ENCODE assay signal across 2 cellular contexts in the genomic region with DNA sequence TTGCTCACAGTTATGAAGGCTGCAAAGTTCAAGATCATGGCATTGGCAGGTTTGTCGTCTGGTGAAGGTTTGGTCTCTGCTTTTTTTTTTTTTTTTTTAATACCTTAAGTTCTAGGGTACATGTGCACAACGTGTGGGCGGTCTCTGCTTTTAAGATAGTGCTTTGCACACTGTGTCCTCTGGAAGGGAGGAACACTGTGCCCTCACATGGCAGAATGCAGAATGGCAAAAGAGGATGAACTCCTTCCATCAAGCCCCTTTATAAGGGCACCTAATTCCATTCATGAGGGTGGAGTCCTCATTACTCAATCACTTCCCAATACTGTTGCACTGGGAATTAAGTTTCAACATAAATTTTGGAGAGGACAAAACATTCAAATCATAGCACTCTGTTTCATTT.
TF ChIP-seq lines count a peak whose summit lies in the region.

No MANE protein-coding gene starts in this region.

TF ChIP-seq in HCT116, 20 proteins besides CTCF, POLR2A, EP300 and RAD21:
- TF ChIP-seq SRF (IDR thresholded peaks at IDR 0.05; ENCODE audit: low read depth) (no peak), FOSL1 (IDR thresholded peaks at IDR 0.05; ENCODE audit: low read depth) (no peak), YY1 (IDR thresholded peaks at IDR 0.05; ENCODE audit: extremely low read depth, insufficient replicate concordance, low read depth, low read length) (no peak), SP1 (IDR thresholded peaks at IDR 0.05; ENCODE audit: low read depth) (no peak), ZFX (IDR thresholded peaks at IDR 0.05) (no peak), EZH2phosphoT487 (IDR thresholded peaks at IDR 0.05; ENCODE audit: borderline replicate concordance) (no peak), CBX3 (IDR thresholded peaks at IDR 0.05; ENCODE audit: low read depth) (no peak), JUND (IDR thresholded peaks at IDR 0.05) (no peak), ZNF274 (IDR thresholded peaks at IDR 0.05; ENCODE audit: low read depth, low read length) (no peak), EZH2 (IDR thresholded peaks at IDR 0.05) (no peak), TCF7L2 (IDR thresholded peaks at IDR 0.05; ENCODE audit: borderline replicate concordance, extremely low read depth, insufficient read depth, insufficient read length) (no peak), CEBPB (IDR thresholded peaks at IDR 0.05; ENCODE audit: low read depth) (no peak)
- TF ChIP-seq, protein P1, sequence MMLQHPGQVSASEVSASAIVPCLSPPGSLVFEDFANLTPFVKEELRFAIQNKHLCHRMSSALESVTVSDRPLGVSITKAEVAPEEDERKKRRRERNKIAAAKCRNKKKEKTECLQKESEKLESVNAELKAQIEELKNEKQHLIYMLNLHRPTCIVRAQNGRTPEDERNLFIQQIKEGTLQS (IDR thresholded peaks at IDR 0.05) = no peak
- TF ChIP-seq, protein P2, sequence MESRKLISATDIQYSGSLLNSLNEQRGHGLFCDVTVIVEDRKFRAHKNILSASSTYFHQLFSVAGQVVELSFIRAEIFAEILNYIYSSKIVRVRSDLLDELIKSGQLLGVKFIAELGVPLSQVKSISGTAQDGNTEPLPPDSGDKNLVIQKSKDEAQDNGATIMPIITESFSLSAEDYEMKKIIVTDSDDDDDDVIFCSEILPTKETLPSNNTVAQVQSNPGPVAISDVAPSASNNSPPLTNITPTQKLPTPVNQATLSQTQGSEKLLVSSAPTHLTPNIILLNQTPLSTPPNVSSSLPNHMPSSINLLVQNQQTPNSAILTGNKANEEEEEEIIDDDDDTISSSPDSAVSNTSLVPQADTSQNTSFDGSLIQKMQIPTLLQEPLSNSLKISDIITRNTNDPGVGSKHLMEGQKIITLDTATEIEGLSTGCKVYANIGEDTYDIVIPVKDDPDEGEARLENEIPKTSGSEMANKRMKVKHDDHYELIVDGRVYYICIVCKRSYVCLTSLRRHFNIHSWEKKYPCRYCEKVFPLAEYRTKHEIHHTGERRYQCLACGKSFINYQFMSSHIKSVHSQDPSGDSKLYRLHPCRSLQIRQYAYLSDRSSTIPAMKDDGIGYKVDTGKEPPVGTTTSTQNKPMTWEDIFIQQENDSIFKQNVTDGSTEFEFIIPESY (IDR thresholded peaks at IDR 0.05; ENCODE audit: extremely low read depth, insufficient replicate concordance, low read length) = no peak
- TF ChIP-seq, protein P3, sequence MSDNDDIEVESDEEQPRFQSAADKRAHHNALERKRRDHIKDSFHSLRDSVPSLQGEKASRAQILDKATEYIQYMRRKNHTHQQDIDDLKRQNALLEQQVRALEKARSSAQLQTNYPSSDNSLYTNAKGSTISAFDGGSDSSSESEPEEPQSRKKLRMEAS (IDR thresholded peaks at IDR 0.05) = no peak
- TF ChIP-seq, protein P4, sequence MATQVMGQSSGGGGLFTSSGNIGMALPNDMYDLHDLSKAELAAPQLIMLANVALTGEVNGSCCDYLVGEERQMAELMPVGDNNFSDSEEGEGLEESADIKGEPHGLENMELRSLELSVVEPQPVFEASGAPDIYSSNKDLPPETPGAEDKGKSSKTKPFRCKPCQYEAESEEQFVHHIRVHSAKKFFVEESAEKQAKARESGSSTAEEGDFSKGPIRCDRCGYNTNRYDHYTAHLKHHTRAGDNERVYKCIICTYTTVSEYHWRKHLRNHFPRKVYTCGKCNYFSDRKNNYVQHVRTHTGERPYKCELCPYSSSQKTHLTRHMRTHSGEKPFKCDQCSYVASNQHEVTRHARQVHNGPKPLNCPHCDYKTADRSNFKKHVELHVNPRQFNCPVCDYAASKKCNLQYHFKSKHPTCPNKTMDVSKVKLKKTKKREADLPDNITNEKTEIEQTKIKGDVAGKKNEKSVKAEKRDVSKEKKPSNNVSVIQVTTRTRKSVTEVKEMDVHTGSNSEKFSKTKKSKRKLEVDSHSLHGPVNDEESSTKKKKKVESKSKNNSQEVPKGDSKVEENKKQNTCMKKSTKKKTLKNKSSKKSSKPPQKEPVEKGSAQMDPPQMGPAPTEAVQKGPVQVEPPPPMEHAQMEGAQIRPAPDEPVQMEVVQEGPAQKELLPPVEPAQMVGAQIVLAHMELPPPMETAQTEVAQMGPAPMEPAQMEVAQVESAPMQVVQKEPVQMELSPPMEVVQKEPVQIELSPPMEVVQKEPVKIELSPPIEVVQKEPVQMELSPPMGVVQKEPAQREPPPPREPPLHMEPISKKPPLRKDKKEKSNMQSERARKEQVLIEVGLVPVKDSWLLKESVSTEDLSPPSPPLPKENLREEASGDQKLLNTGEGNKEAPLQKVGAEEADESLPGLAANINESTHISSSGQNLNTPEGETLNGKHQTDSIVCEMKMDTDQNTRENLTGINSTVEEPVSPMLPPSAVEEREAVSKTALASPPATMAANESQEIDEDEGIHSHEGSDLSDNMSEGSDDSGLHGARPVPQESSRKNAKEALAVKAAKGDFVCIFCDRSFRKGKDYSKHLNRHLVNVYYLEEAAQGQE (IDR thresholded peaks at IDR 0.05; ENCODE audit: low read depth) = no peak

TF ChIP-seq in SK-N-SH, 30 proteins besides CTCF, POLR2A, EP300 and RAD21:
- TF ChIP-seq NFIC (IDR thresholded peaks at IDR 0.05; ENCODE audit: borderline replicate concordance) (no peak), POLR2AphosphoS5 (IDR thresholded peaks at IDR 0.05; ENCODE audit: low read depth, low read length) (no peak), FOSL2 (IDR thresholded peaks at IDR 0.05; ENCODE audit: borderline replicate concordance, low read depth) (no peak), FOXJ3 (CRISPR knock-in tag; IDR thresholded peaks at IDR 0.05) (no peak), RXRA (IDR thresholded peaks at IDR 0.05; ENCODE audit: borderline replicate concordance, low read depth) (no peak), JUND (IDR thresholded peaks at IDR 0.05) (no peak), ELF1 (IDR thresholded peaks at IDR 0.05) (no peak), MEF2A (IDR thresholded peaks at IDR 0.05; ENCODE audit: borderline replicate concordance, low read depth) (no peak), CHD2 (IDR thresholded peaks at IDR 0.05; ENCODE audit: low read length, partially characterized antibody) (no peak), NRF1 (IDR thresholded peaks at IDR 0.05; ENCODE audit: low read depth, low read length) (no peak), EZH2phosphoT487 (IDR thresholded peaks at IDR 0.05; ENCODE audit: borderline replicate concordance, low read depth) (no peak), RCOR1 (IDR thresholded peaks at IDR 0.05; ENCODE audit: low read length) (no peak)
- TF ChIP-seq, protein P4 (IDR thresholded peaks at IDR 0.05; ENCODE audit: low read depth, low read length) = no peak
- TF ChIP-seq, protein P5, sequence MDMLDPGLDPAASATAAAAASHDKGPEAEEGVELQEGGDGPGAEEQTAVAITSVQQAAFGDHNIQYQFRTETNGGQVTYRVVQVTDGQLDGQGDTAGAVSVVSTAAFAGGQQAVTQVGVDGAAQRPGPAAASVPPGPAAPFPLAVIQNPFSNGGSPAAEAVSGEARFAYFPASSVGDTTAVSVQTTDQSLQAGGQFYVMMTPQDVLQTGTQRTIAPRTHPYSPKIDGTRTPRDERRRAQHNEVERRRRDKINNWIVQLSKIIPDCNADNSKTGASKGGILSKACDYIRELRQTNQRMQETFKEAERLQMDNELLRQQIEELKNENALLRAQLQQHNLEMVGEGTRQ (IDR thresholded peaks at IDR 0.05; ENCODE audit: borderline replicate concordance, low read depth, low read length) = no peak
